Comparison of ENCODE assay signal across 8 cellular contexts in the genomic region with DNA sequence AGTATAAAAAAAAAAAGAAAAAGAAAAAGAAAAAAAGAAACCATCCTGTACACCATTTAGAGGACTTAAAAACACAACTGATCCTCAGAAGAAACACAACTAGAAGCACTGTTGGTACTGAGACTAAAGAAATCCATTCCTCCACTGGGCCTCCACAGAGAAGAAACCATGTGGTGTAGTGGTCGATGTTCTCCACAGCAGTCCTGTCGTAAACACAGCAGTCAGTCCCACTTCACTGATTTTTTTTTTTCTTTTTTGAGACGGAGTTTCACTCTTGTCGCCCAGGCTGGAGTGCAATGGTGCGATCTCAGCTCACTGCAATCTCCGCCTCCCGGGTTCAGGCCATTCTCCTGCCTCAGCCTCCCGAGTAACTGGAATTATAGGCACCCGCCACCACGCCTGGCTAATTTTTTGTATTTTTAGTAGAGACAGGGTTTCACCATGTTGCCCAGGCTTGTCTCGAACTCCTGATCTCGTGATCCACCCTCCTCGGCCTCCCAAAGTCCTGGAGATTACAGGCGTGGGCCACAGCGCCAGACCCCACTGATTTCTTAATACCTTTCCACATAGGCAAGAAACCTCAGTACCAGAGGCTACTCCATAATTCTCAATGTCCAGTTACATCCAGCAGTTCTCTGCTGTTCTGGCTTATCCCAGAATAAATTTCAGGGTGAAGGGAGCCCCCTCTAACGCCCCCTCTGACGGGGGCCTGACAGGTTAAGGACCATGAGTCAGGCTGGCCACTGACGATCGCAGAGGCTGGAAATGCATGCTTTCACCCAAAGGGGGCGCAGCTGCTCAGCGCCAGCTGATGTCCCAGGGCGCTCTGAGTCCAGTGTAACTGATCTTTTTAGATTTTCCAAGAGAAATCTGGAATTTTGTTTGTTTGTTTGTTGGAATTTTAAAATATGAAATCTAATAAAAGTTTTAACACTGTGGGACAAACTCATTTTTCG.
DNase-seq lines count a peak whose midpoint lies in the region; ATAC-seq and TF ChIP-seq lines count a peak whose summit lies in the region.

No MANE protein-coding gene starts in this region.

- TF ChIP-seq CTCF in OCI-LY3 (IDR thresholded peaks at IDR 0.05; ENCODE audit: low read depth, low read length), result peak; percentile 29

- H3K9me3 ChIP-seq in OCI-LY3 (ENCODE audit: insufficient read depth, low read length) (no peaks in the 10 kb centered on the region), muscle layer of duodenum (ENCODE audit: control insufficient read depth in 1 of 2, low read length in 2 of 2) (no peaks in the 10 kb centered on the region)

- ATAC-seq in HG02870 (IDR thresholded peaks at IDR 0.05; ENCODE audit: unreplicated experiment), result no peak
- ATAC-seq in HG03108 (IDR thresholded peaks at IDR 0.05; ENCODE audit: unreplicated experiment), result no peak

- no peak overlapping the region for H2AFZ ChIP-seq in OCI-LY3 (ENCODE audit: low read depth, low read length)

- H3K27ac ChIP-seq in OCI-LY3 (ENCODE audit: low read length) (no peak overlapping the region), muscle layer of duodenum (ENCODE audit: low read length) (no peak overlapping the region)

- H3K79me2 ChIP-seq in OCI-LY3 (ENCODE audit: low read length), result no peaks in the 10 kb centered on the region

- H3K36me3 ChIP-seq in OCI-LY3 (replicated peaks; ENCODE audit: low read depth, low read length) (no peaks in the 10 kb centered on the region), muscle layer of duodenum (ENCODE audit: control insufficient read depth in 1 of 2, insufficient read depth in 2 of 2, low read length in 2 of 2) (no peaks in the 10 kb centered on the region)

- peak; percentile 21 for DNase-seq in activated naive CD4-positive, alpha-beta T cell treated with Interleukin-2 at 50 U/mL for 16 hours
- no peak for DNase-seq in activated naive CD4-positive, alpha-beta T cell (lab: John Stamatoyannopoulos, UW)
- peak; percentile 72 for DNase-seq in ecto neural progenitor cell (ENCODE audit: low spot score)
- no peak for DNase-seq in stimulated activated naive CD4-positive, alpha-beta T cell (lab: John Stamatoyannopoulos, UW)

- H3K4me1 ChIP-seq in OCI-LY3 (ENCODE audit: low read length), result no peaks in the 10 kb centered on the region
- H3K4me1 ChIP-seq in muscle layer of duodenum (ENCODE audit: control insufficient read depth in 1 of 2, insufficient read depth in 2 of 2, low read length in 2 of 2), result no peaks in the 10 kb centered on the region

- H4K20me1 ChIP-seq in OCI-LY3 (ENCODE audit: insufficient read depth, low read length), result no peaks in the 10 kb centered on the region

- H3K4me3 ChIP-seq in OCI-LY3 (ENCODE audit: low read length) (no peak overlapping the region), muscle layer of duodenum (ENCODE audit: low read depth in 1 of 2, low read length in 2 of 2) (peak overlapping the region; percentile 42 to 47)

- no peaks in the 10 kb centered on the region for H3K27me3 ChIP-seq in OCI-LY3 (ENCODE audit: low read depth, low read length)
- H3K27me3 ChIP-seq in muscle layer of duodenum (ENCODE audit: low read depth, low read length), result no peaks in the 10 kb centered on the region

- no peak overlapping the region for H3K4me2 ChIP-seq in OCI-LY3 (ENCODE audit: low read length)

- H3K9ac ChIP-seq in OCI-LY3 (ENCODE audit: low read length), result no peak overlapping the region

Comparison
In these comparisons a context has a peak if more than half of its experiments do, and no peak if none do; other contexts are left out.
1. DNase-seq: peak in activated naive CD4-positive, alpha-beta T cell treated with Interleukin-2 at 50 U/mL for 16 hours (single experiment) and ecto neural progenitor cell (single experiment); none in activated naive CD4-positive, alpha-beta T cell (0 of 4) and stimulated activated naive CD4-positive, alpha-beta T cell (0 of 6).